1 cellular context compared by ENCODE assay signal in the genomic region with DNA sequence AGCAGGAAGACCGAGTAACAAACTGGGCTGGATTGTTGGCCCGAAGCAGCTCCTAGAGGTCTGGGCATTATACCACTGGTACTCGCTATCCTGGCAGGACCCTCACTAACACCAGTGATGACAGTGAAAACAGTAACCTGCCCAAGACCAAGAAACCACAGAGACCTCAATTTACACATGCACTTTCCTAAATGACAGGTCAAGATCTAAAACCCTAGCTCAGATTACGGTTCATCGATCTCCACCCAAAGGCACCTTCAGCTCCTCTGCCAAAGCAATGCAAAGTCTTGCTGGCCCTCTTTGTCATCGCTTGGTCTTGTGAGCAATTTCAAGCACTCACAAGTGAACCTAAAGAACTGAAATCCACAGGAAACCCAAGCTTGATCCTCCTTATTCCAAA.
TF ChIP-seq lines count a peak whose summit lies in the region.

No MANE protein-coding gene starts in this region.

TF ChIP-seq in HCT116, 20 proteins besides CTCF, POLR2A, EP300 and RAD21 (continued from another document):
- TF ChIP-seq SP1 (IDR thresholded peaks at IDR 0.05; ENCODE audit: low read depth) (no peak), ELF1 (IDR thresholded peaks at IDR 0.05; ENCODE audit: borderline replicate concordance, low read depth) (no peak)
TF ChIP-seq in HCT116: peak in this region for 0.
